Comparison of ENCODE assay signal across 9 cellular contexts in the genomic region with DNA sequence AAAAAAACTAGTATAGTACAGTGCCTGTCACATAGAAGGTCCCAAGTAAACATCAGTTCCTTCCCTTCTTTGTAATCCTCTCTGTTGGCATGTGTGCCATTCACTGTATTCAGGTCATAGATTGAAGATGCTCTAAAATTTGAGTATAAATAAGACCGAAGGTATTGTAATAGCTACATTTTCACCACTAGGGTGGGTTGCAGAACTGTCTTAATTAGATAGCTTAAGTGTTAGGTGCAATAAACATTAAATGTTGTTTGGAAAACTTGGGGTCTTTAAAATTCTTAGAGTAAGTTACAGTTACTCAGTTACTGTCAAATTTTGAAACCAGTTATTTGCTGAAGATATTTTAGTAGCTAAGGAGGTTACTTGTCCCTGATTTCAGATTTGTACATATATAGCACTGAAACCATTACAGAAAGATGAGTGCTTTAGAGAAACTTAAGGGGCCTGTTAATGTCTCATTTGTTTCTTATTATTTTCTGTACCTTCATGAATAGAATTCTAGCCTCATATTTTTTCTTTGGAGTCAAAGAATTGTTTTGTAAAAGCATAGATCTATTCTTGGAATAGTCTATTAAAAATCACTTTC. TPM values are rescaled to one million over a fixed set of nuclear protein-coding genes. Genes with fewer than 3 reads are reported as not detected.
A peak's percentile ranks its signal among the peaks of the same experiment; 100 is the strongest.
DNase-seq lines count a peak whose midpoint lies in the region; ATAC-seq and TF ChIP-seq lines count a peak whose summit lies in the region.
"Had no signal": no experiment of that assay in that cellular context is flagged by ENCODE, and none has a peak within 500 bp of the region (broad histone marks: within the 10 kb centered on the region; RNA-seq: fewer than 3 reads in every experiment).

No MANE protein-coding gene starts in this region.

- peaks cover 0 to 86% (median 28%) of the 10 kb centered on the region in 4 donors for H3K36me3 ChIP-seq in right lobe of liver

- H3K27ac ChIP-seq in right lobe of liver, result no peak overlapping the region

- peaks cover 0 to 5% (median 0%) of the 10 kb centered on the region in 4 donors for H3K4me1 ChIP-seq in right lobe of liver

- no peak for TF ChIP-seq POLR2A in right lobe of liver (IDR thresholded peaks at IDR 0.05)

- H3K4me3 ChIP-seq in right lobe of liver, result no peak overlapping the region

- DNase-seq in GDM1 (lab: John Stamatoyannopoulos, UW), result peak; percentile 25
- peak; percentile 44 for DNase-seq in M059J (ENCODE audit: low read depth)
- DNase-seq in amniotic epithelial cell (ENCODE audit: low read depth), result peak; percentile 59
- no peak for DNase-seq in right lobe of liver
- DNase-seq in 8988T, result no peak

- H3K27me3 ChIP-seq in right lobe of liver, result no peaks in the 10 kb centered on the region

- 25% methylated on average over 1 of the region's 1 CpG for WGBS in right lobe of liver (ENCODE audit: insufficient coverage, low coverage, low lambda C conversion rate, missing lambda C conversion rate)

- peak in 2 of 4 donors; percentile 43 to 48 for ATAC-seq in right lobe of liver
- no peak for ATAC-seq in HG03039 (IDR thresholded peaks at IDR 0.05; ENCODE audit: unreplicated experiment)
- no peak for ATAC-seq in HG03139 (IDR thresholded peaks at IDR 0.05; ENCODE audit: unreplicated experiment)
- no peak for ATAC-seq in HG02798 (IDR thresholded peaks at IDR 0.05; ENCODE audit: poor library complexity, unreplicated experiment)

- intact Hi-C loops in right lobe of liver (cut with DNase I), result no loop called here

- no peaks in the 10 kb centered on the region for H3K9me3 ChIP-seq in right lobe of liver

- peak; percentile 38 to 51 (median 46) for TF ChIP-seq CTCF in right lobe of liver (IDR thresholded peaks at IDR 0.05)

RNA-seq across cellular contexts. Expression of a gene that starts 24.3 kb away (rescaled TPM):
- total RNA-seq in M059J (2014; rRNA removed; shearing (Covaris generic)), result 10.5 and 16.8 TPM in 2 replicates
- total RNA-seq in right lobe of liver, result 10 to 100 TPM in 3 of 6 experiments, 1 to 10 TPM in 3; 8.7 to 26.2 (median 13.5) TPM

RNA-seq across cellular contexts. Expression of a gene that starts 37.3 kb away (rescaled TPM):
- total RNA-seq in M059J (2014; rRNA removed; shearing (Covaris generic)), result 146 and 198 TPM in 2 replicates
- total RNA-seq in right lobe of liver, result 10 to 100 TPM; 28.2 to 39.9 (median 31.7) TPM

RNA-seq across cellular contexts. Expression of a gene that starts 44.5 kb away (rescaled TPM):
- total RNA-seq in M059J (2014; rRNA removed; shearing (Covaris generic)), result 0.05 TPM in 1 of 2 replicates, not detected in the other
- total RNA-seq in right lobe of liver, result not detected
- total RNA-seq: T-helper 1 cell treated with Interleukin-12 subunit alpha and Interleukin-12 subunit beta and Interleukin-4 antibody, amounts not matched to agents 30 ng/mL and 1 ng/mL, for 36 hours had no signal

Comparison
In these comparisons a context has a peak if more than half of its experiments do, and no peak if none do; other contexts are left out.
1. DNase-seq: peak in GDM1 (single experiment), M059J (single experiment) and amniotic epithelial cell (single experiment); none in right lobe of liver (0 of 3) and 8988T (single experiment).